11 cellular contexts compared by ENCODE assay signal in the genomic region with DNA sequence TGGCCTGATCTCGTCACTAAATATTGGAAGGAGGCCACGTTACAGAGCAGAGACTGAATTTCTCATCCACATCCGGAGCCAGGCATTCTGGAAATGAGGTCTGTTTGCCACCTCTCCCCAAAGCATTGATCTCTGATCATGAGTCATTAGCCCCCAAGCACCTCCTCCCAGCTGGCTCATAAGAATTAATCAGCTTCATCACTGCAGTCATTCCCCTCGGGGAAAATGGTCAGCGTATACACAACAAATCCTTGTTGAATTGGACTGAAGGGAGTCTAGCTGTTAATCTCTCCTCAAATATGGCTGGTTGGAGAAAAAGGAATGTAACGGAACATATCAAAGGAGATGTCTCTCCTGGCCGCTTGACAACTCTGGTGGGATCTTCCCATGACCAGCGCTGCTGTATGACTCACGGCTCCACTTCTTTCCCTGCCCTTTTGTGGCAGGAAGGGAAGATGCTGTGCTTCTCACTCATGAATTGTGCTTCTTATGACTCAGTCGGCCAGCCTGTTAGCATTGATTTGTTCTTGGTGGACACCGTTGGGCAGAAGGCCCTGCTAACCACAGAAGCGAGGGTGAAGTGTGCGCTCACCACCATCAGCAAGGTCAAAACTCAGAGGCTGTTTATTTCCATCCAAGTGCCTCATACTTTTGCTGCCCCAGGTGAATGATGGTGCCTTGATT.
DNase-seq lines count a peak whose midpoint lies in the region; ATAC-seq and TF ChIP-seq lines count a peak whose summit lies in the region.
"Had no signal": no experiment of that assay in that cellular context is flagged by ENCODE, and none has a peak within 500 bp of the region (broad histone marks: within the 10 kb centered on the region; RNA-seq: fewer than 3 reads in every experiment).

No MANE protein-coding gene starts in this region.

- H3K4me2 ChIP-seq in GM23338 (no peak overlapping the region), skeletal muscle satellite cell (ENCODE audit: low read length) (peak overlapping the region; percentile 65)

- TF ChIP-seq CTCF in GM23338 (conservative IDR thresholded peaks at IDR 0.05; ENCODE audit: low read depth in 2 of 2), result no peak
- no peak for TF ChIP-seq CTCF in RWPE1 (conservative IDR thresholded peaks at IDR 0.05; ENCODE audit: low read depth)

- no peaks in the 10 kb centered on the region; the same call in 1 of the 2 replicates for H3K36me3 ChIP-seq in GM23338 (ENCODE audit: insufficient read depth)
- no peaks in the 10 kb centered on the region for H3K36me3 ChIP-seq in skeletal muscle satellite cell (ENCODE audit: insufficient read depth, low read length)

- H3K27ac ChIP-seq in GM23338 (ENCODE audit: low read depth), result no peak overlapping the region
- peak overlapping the region; percentile 25; the same call in 1 of the 2 replicates for H3K27ac ChIP-seq in RWPE1

- H3K27me3 Mint-ChIP-seq in GM23338 (ENCODE audit: insufficient read depth, low read depth, poor library complexity), result no peaks in the 10 kb centered on the region

- H3K4me1 ChIP-seq in GM23338 (ENCODE audit: insufficient read depth) (peaks cover 20% of the 10 kb centered on the region), skeletal muscle satellite cell (ENCODE audit: control insufficient read depth, insufficient read depth, low read length) (peaks cover 13% of the 10 kb centered on the region)

- H3K27ac Mint-ChIP-seq in GM23338, result no peak overlapping the region
- H3K27ac Mint-ChIP-seq: activated naive CD8-positive, alpha-beta T cell treated with anti-CD3 and anti-CD28 coated beads for 36 hours had no signal

- peak overlapping the region; percentile 52; the same call in 1 of the 2 replicates for H2AFZ ChIP-seq in GM23338

- H3K36me3 Mint-ChIP-seq in GM23338 (ENCODE audit: low read depth), result no peaks in the 10 kb centered on the region
- H3K36me3 Mint-ChIP-seq: activated naive CD8-positive, alpha-beta T cell treated with anti-CD3 and anti-CD28 coated beads for 36 hours had no signal

- CTCF ChIA-PET in RWPE1 (lab: Yijun Ruan, JAX), result no interaction called here

- no peaks in the 10 kb centered on the region for H4K20me1 ChIP-seq in GM23338 (replicated peaks; ENCODE audit: insufficient read depth)

- H3K4me1 Mint-ChIP-seq in GM23338, result peaks cover 15% of the 10 kb centered on the region
- H3K4me1 Mint-ChIP-seq: activated naive CD8-positive, alpha-beta T cell treated with anti-CD3 and anti-CD28 coated beads for 36 hours had no signal

- no peaks in the 10 kb centered on the region for H3F3A ChIP-seq in GM23338 (replicated peaks; ENCODE audit: low read depth)

- POLR2A ChIA-PET in RWPE1 (lab: Yijun Ruan, JAX; ENCODE audit: low non-redundant PET), result no interaction called here

- H3K9ac ChIP-seq in skeletal muscle satellite cell (ENCODE audit: low read depth, low read length), result peak overlapping the region; percentile 3

- no peaks in the 10 kb centered on the region for H3K27me3 ChIP-seq in GM23338 (ENCODE audit: insufficient read depth)
- peaks cover 5% of the 10 kb centered on the region for H3K27me3 ChIP-seq in skeletal muscle satellite cell (ENCODE audit: control insufficient read depth, insufficient read depth, low read length)

- no peaks in the 10 kb centered on the region for H3K9me2 ChIP-seq in GM23338 (ENCODE audit: insufficient read depth)

- H3K9me3 Mint-ChIP-seq in GM23338, result peaks cover 8% of the 10 kb centered on the region; the same call in 2 of the 3 replicates
- H3K9me3 Mint-ChIP-seq: activated naive CD8-positive, alpha-beta T cell treated with anti-CD3 and anti-CD28 coated beads for 36 hours had no signal

- no peaks in the 10 kb centered on the region for H3K79me2 ChIP-seq in GM23338 (replicated peaks; ENCODE audit: insufficient read depth)

- no peaks in the 10 kb centered on the region for H3K9me3 ChIP-seq in skeletal muscle satellite cell (replicated peaks; ENCODE audit: low read length)

- H3K4me3 Mint-ChIP-seq in GM23338, result no peak overlapping the region
- H3K4me3 Mint-ChIP-seq: activated naive CD8-positive, alpha-beta T cell treated with anti-CD3 and anti-CD28 coated beads for 36 hours had no signal

- no peak overlapping the region for H3K4me3 ChIP-seq in GM23338
- H3K4me3 ChIP-seq in skeletal muscle satellite cell (ENCODE audit: low read length), result peak overlapping the region; percentile 49

- no peak for DNase-seq in GM23338 (ENCODE audit: low spot score)
- DNase-seq in RWPE1 (ENCODE audit: low spot score), result peak; percentile 86
- peak; percentile 46 for DNase-seq in fibroblast of gingiva (ENCODE audit: low read depth)
- DNase-seq in NCI-H128 (lab: John Stamatoyannopoulos, UW; ENCODE audit: unreplicated experiment), result no peak
- no peak for DNase-seq in SKM-1 (lab: John Stamatoyannopoulos, UW; ENCODE audit: unreplicated experiment)
- DNase-seq: activated CD4-positive, alpha-beta T cell treated with anti-CD3 and anti-CD28 coated beads for 1 hour; activated naive CD8-positive, alpha-beta T cell treated with anti-CD3 and anti-CD28 coated beads for 36 hours; NK-92 treated with Interleukin-12 subunit alpha and Interleukin-12 subunit beta, amount 100 ng/mL, for 24 hours; stimulated activated CD4-positive, alpha-beta T cell treated with anti-CD3 and anti-CD28 coated beads, Interleukin-1b, Interleukin-23, amount 100 ng/mL, for 48 hours had no signal

- ATAC-seq in GM23338 (no peak), HG03095 (IDR thresholded peaks at IDR 0.05; ENCODE audit: unreplicated experiment) (no peak)

TF ChIP-seq in GM23338, 12 proteins besides CTCF, POLR2A, EP300 and RAD21 (continues in another document):
- TF ChIP-seq, protein P1, sequence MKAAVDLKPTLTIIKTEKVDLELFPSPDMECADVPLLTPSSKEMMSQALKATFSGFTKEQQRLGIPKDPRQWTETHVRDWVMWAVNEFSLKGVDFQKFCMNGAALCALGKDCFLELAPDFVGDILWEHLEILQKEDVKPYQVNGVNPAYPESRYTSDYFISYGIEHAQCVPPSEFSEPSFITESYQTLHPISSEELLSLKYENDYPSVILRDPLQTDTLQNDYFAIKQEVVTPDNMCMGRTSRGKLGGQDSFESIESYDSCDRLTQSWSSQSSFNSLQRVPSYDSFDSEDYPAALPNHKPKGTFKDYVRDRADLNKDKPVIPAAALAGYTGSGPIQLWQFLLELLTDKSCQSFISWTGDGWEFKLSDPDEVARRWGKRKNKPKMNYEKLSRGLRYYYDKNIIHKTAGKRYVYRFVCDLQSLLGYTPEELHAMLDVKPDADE (IDR thresholded peaks at IDR 0.05), result no peak
- TF ChIP-seq, protein P2, sequence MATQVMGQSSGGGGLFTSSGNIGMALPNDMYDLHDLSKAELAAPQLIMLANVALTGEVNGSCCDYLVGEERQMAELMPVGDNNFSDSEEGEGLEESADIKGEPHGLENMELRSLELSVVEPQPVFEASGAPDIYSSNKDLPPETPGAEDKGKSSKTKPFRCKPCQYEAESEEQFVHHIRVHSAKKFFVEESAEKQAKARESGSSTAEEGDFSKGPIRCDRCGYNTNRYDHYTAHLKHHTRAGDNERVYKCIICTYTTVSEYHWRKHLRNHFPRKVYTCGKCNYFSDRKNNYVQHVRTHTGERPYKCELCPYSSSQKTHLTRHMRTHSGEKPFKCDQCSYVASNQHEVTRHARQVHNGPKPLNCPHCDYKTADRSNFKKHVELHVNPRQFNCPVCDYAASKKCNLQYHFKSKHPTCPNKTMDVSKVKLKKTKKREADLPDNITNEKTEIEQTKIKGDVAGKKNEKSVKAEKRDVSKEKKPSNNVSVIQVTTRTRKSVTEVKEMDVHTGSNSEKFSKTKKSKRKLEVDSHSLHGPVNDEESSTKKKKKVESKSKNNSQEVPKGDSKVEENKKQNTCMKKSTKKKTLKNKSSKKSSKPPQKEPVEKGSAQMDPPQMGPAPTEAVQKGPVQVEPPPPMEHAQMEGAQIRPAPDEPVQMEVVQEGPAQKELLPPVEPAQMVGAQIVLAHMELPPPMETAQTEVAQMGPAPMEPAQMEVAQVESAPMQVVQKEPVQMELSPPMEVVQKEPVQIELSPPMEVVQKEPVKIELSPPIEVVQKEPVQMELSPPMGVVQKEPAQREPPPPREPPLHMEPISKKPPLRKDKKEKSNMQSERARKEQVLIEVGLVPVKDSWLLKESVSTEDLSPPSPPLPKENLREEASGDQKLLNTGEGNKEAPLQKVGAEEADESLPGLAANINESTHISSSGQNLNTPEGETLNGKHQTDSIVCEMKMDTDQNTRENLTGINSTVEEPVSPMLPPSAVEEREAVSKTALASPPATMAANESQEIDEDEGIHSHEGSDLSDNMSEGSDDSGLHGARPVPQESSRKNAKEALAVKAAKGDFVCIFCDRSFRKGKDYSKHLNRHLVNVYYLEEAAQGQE (IDR thresholded peaks at IDR 0.05; ENCODE audit: unreplicated experiment), result no peak
- TF ChIP-seq NANOG (IDR thresholded peaks at IDR 0.05; ENCODE audit: borderline replicate concordance), result no peak
- no peak for TF ChIP-seq ZNF114 (CRISPR knock-in tag; IDR thresholded peaks at IDR 0.05)
- no peak for TF ChIP-seq POLR2AphosphoS5 (IDR thresholded peaks at IDR 0.05; ENCODE audit: low read depth)
- TF ChIP-seq JUNB (IDR thresholded peaks at IDR 0.05; ENCODE audit: unreplicated experiment), result no peak
- TF ChIP-seq ZNF331 (CRISPR knock-in tag; IDR thresholded peaks at IDR 0.05; ENCODE audit: low read depth), result no peak
- TF ChIP-seq EZH2 (IDR thresholded peaks at IDR 0.05; ENCODE audit: low read depth, unreplicated experiment), result no peak
- TF ChIP-seq CREB1 (CRISPR knock-in tag; IDR thresholded peaks at IDR 0.05; ENCODE audit: low read depth), result no peak
- TF ChIP-seq EZH2phosphoT487 (IDR thresholded peaks at IDR 0.05; ENCODE audit: unreplicated experiment), result no peak
- TF ChIP-seq STAT1 (IDR thresholded peaks at IDR 0.05; ENCODE audit: unreplicated experiment), result no peak

Comparison
In these comparisons a context has a peak if more than half of its experiments do, and no peak if none do; other contexts are left out.
1. DNase-seq: peak in RWPE1 (single experiment) and fibroblast of gingiva (single experiment); none in GM23338 (single experiment), NCI-H128 (single experiment) and SKM-1 (single experiment).